8 cellular contexts compared by ENCODE assay signal in genomic region chr19:3801412-3802096, GRCh38. TPM values are rescaled to one million over a fixed set of nuclear protein-coding genes. Genes with fewer than 3 reads are reported as not detected.
DNase-seq lines count a peak whose midpoint lies in the region; ATAC-seq, FAIRE-seq and TF ChIP-seq lines count a peak whose summit lies in the region.

No MANE protein-coding gene starts in this region.

- H3K9me3 ChIP-seq in A549, result peaks cover 11% of the 10 kb centered on the region; the same call in 2 of the 3 replicates
- no peaks in the 10 kb centered on the region for H3K9me3 ChIP-seq in parathyroid adenoma (ENCODE audit: control insufficient read depth, low read length)

- DNase-seq in A549 (ENCODE audit: low read depth in 1 of 2, low spot score in 1 of 2), result no peak
- peak; percentile 43 for DNase-seq in NCI-H128 (lab: John Stamatoyannopoulos, UW; ENCODE audit: unreplicated experiment)
- peak; percentile 62 for DNase-seq in activated T-cell treated with anti-CD3 and anti-CD28 coated beads, Interleukin-2, amount 50 U/mL, for 4 hours
- DNase-seq in fibroblast of pulmonary artery (ENCODE audit: low read depth), result no peak

- H3K4me1 ChIP-seq in A549 (no peaks in the 10 kb centered on the region), parathyroid adenoma (no peaks in the 10 kb centered on the region)

- TF ChIP-seq RAD21 in A549 (conservative IDR thresholded peaks at IDR 0.05 in 1 of 2, IDR thresholded peaks at IDR 0.05 in 1 of 2), result no peak

- H3K4me3 ChIP-seq in A549 (no peak overlapping the region), fibroblast of pulmonary artery (replicated peaks; ENCODE audit: low read depth, low read length) (no peak overlapping the region), parathyroid adenoma (ENCODE audit: low read depth, low read length) (peak overlapping the region; percentile 11)

- TF ChIP-seq CTCF in A549 (IDR thresholded peaks at IDR 0.05), result no peak
- peak; percentile 26 for TF ChIP-seq CTCF in fibroblast of pulmonary artery (IDR thresholded peaks at IDR 0.05; ENCODE audit: low read length, missing control alignments)
- no peak for TF ChIP-seq CTCF in parathyroid adenoma (IDR thresholded peaks at IDR 0.05)

- POLR2A ChIA-PET in A549 (lab: Yijun Ruan, JAX), result no interaction called here

- no peaks in the 10 kb centered on the region for H3K79me2 ChIP-seq in parathyroid adenoma

- CTCF ChIA-PET in A549 (lab: Yijun Ruan, JAX), result no interaction called here

- no peaks in the 10 kb centered on the region for H3K27me3 Mint-ChIP-seq in activated T-cell treated with anti-CD3 and anti-CD28 coated beads, Interleukin-2, amount 50 U/mL, for 4 hours (ENCODE audit: low read depth)

- H2AFZ ChIP-seq in parathyroid adenoma, result peak overlapping the region; percentile 80

- no peak for TF ChIP-seq EP300 in A549 (IDR thresholded peaks at IDR 0.05)

- no peak overlapping the region for H3K9ac ChIP-seq in parathyroid adenoma

- H3K4me2 ChIP-seq in A549, result no peak overlapping the region
- peak overlapping the region; percentile 51 for H3K4me2 ChIP-seq in parathyroid adenoma (ENCODE audit: low read length)

- 38% methylated on average over 39 of the region's 46 CpGs for WGBS in A549 (ENCODE audit: missing lambda C conversion rate)

- H3K27ac ChIP-seq in A549, result no peak overlapping the region
- no peak overlapping the region for H3K27ac ChIP-seq in parathyroid adenoma

- H3K36me3 Mint-ChIP-seq in activated T-cell treated with anti-CD3 and anti-CD28 coated beads, Interleukin-2, amount 50 U/mL, for 4 hours (ENCODE audit: insufficient read depth), result peaks cover under 1% of the 10 kb centered on the region

- peak overlapping the region; percentile 61 for H3K4me3 Mint-ChIP-seq in activated T-cell treated with anti-CD3 and anti-CD28 coated beads, Interleukin-2, amount 50 U/mL, for 4 hours

- no peak for FAIRE-seq in A549 (lab: Jason Lieb, UNC)

- peaks cover 29% of the 10 kb centered on the region for H3K4me1 Mint-ChIP-seq in activated T-cell treated with anti-CD3 and anti-CD28 coated beads, Interleukin-2, amount 50 U/mL, for 4 hours (ENCODE audit: low read depth)

- no peaks in the 10 kb centered on the region for H3K36me3 ChIP-seq in parathyroid adenoma (ENCODE audit: control insufficient read depth, insufficient read depth, low read length)

- H3K27me3 ChIP-seq in parathyroid adenoma (ENCODE audit: control insufficient read depth, insufficient read depth, low read length), result no peaks in the 10 kb centered on the region

- ATAC-seq in A549, result 0 out of 6 replicates have a peak, but pooled peaks have one; percentile 28 to 34
- ATAC-seq in activated T-cell treated with anti-CD3 and anti-CD28 coated beads, Interleukin-2, amount 50 U/mL, for 4 hours, result peak; percentile 64
- ATAC-seq in GM18511 (IDR thresholded peaks at IDR 0.05; ENCODE audit: unreplicated experiment), result no peak
- ATAC-seq in GM18519 (IDR thresholded peaks at IDR 0.05; ENCODE audit: low FRiP score, unreplicated experiment), result no peak
- ATAC-seq in HG03457 (IDR thresholded peaks at IDR 0.05; ENCODE audit: unreplicated experiment), result no peak

- peaks cover 5% of the 10 kb centered on the region for H3K9me3 Mint-ChIP-seq in activated T-cell treated with anti-CD3 and anti-CD28 coated beads, Interleukin-2, amount 50 U/mL, for 4 hours

- no peak for TF ChIP-seq POLR2A in A549 (IDR thresholded peaks at IDR 0.05; ENCODE audit: low read length)

TF ChIP-seq in A549, 52 proteins besides CTCF, POLR2A, EP300 and RAD21:
- TF ChIP-seq BHLHE40 (IDR thresholded peaks at IDR 0.05; ENCODE audit: low read depth, low read length) (no peak), HEYL (CRISPR knock-in tag; IDR thresholded peaks at IDR 0.05) (no peak), POLR2AphosphoS2 (conservative IDR thresholded peaks at IDR 0.05; ENCODE audit: low read length) (no peak), CEBPB (IDR thresholded peaks at IDR 0.05) (no peak), RNF2 (IDR thresholded peaks at IDR 0.05; ENCODE audit: borderline replicate concordance, low read depth) (no peak)
TF ChIP-seq in A549: peak in this region for 0.

RNA-seq across cellular contexts. Expression of gene MATK, which starts 15.4 kb away (rescaled TPM):
- polyA plus RNA-seq in A549 (2011; rRNA removed) (0.12 and 0.13 TPM in 2 replicates), A549 (2017; fragmentation: RNase III; extraction: RNeasy Plus Mini Kit Qiagen cat#74134 plus additional on column Dnase treatment) (0.25 to 0.45 TPM (median 0.32 TPM) in 3 replicates)
- polyA plus RNA-seq in A549 (2012; cell fraction: cytosol; rRNA removed), result 0.13 TPM in 2 replicates
- polyA plus RNA-seq in A549 (2012; cell fraction: nucleus; rRNA removed), result 0.55 and 0.71 TPM in 2 replicates
- polyA minus RNA-seq in A549 (2011; rRNA and poly(A)+ RNA removed), result not detected in 2 replicates
- total RNA-seq in activated T-cell treated with anti-CD3 and anti-CD28 coated beads, Interleukin-2, amount 50 U/mL, for 4 hours, result 10 to 100 TPM; 43.1 to 87.6 (median 82.9) TPM

RNA-seq across cellular contexts. Expression of gene RAX2, which starts 29.5 kb away (rescaled TPM):
- polyA plus RNA-seq in A549 (2011; rRNA removed) (not detected in 2 replicates), A549 (2017; fragmentation: RNase III; extraction: RNeasy Plus Mini Kit Qiagen cat#74134 plus additional on column Dnase treatment) (not detected in 3 replicates)
- polyA plus RNA-seq in A549 (2012; cell fraction: cytosol; rRNA removed), result not detected in 2 replicates
- polyA plus RNA-seq in A549 (2012; cell fraction: nucleus; rRNA removed), result not detected in 2 replicates
- polyA minus RNA-seq in A549 (2011; rRNA and poly(A)+ RNA removed), result not detected in 2 replicates
- total RNA-seq in activated T-cell treated with anti-CD3 and anti-CD28 coated beads, Interleukin-2, amount 50 U/mL, for 4 hours, result not detected

RNA-seq across cellular contexts. Expression of gene MRPL54, which starts 39.1 kb away (rescaled TPM):
- polyA plus RNA-seq in A549 (2011; rRNA removed) (27.1 and 30.8 TPM in 2 replicates), A549 (2017; fragmentation: RNase III; extraction: RNeasy Plus Mini Kit Qiagen cat#74134 plus additional on column Dnase treatment) (45.3 to 48.9 TPM (median 47.5 TPM) in 3 replicates)
- 73.1 and 78.8 TPM in 2 replicates for polyA plus RNA-seq in A549 (2012; cell fraction: cytosol; rRNA removed)
- polyA plus RNA-seq in A549 (2012; cell fraction: nucleus; rRNA removed), result 37.9 and 44.6 TPM in 2 replicates
- polyA minus RNA-seq in A549 (2011; rRNA and poly(A)+ RNA removed), result 5.1 and 8.6 TPM in 2 replicates
- total RNA-seq in activated T-cell treated with anti-CD3 and anti-CD28 coated beads, Interleukin-2, amount 50 U/mL, for 4 hours, result 100 to 1,000 TPM in 2 of 3 donors, 10 to 100 TPM in 1; 95.8 to 132 (median 125) TPM

RNA-seq across cellular contexts. Expression of gene APBA3, which starts 40.1 kb away (rescaled TPM):
- polyA plus RNA-seq in A549 (2011; rRNA removed) (5.5 and 6.9 TPM in 2 replicates), A549 (2017; fragmentation: RNase III; extraction: RNeasy Plus Mini Kit Qiagen cat#74134 plus additional on column Dnase treatment) (8.7 to 10.0 TPM (median 9.8 TPM) in 3 replicates)
- polyA plus RNA-seq in A549 (2012; cell fraction: cytosol; rRNA removed), result 12.6 and 17.7 TPM in 2 replicates
- 52.5 and 64.9 TPM in 2 replicates for polyA plus RNA-seq in A549 (2012; cell fraction: nucleus; rRNA removed)
- polyA minus RNA-seq in A549 (2011; rRNA and poly(A)+ RNA removed), result 4.7 and 5.7 TPM in 2 replicates
- 10 to 100 TPM; 44.6 to 48.5 (median 45.4) TPM for total RNA-seq in activated T-cell treated with anti-CD3 and anti-CD28 coated beads, Interleukin-2, amount 50 U/mL, for 4 hours

Comparison
In these comparisons a context has a peak if more than half of its experiments do, and no peak if none do; other contexts are left out.
1. ATAC-seq: peak in A549 (2 of 2) and activated T-cell treated with anti-CD3 and anti-CD28 coated beads, Interleukin-2, amount 50 U/mL, for 4 hours (2 of 2); none in GM18511 (single experiment), GM18519 (single experiment) and HG03457 (single experiment).
2. DNase-seq: peak in NCI-H128 (single experiment) and activated T-cell treated with anti-CD3 and anti-CD28 coated beads, Interleukin-2, amount 50 U/mL, for 4 hours (single experiment); none in A549 (0 of 2) and fibroblast of pulmonary artery (single experiment).